In genomic region chr1:202553560-202554038, GRCh38 we compare ENCODE assay signal across 10 cellular contexts.
DNase-seq lines count a peak whose midpoint lies in the region; ATAC-seq, FAIRE-seq and TF ChIP-seq lines count a peak whose summit lies in the region.
"Had no signal": no experiment of that assay in that cellular context is flagged by ENCODE, and none has a peak within 500 bp of the region (broad histone marks: within the 10 kb centered on the region; RNA-seq: fewer than 3 reads in every experiment).

No MANE protein-coding gene starts in this region.

- no peak overlapping the region for H2AK5ac ChIP-seq in mesenchymal stem cell (ENCODE audit: low read length, severe bottlenecking)

- H2AFZ ChIP-seq in mesenchymal stem cell (ENCODE audit: low read depth, low read length), result no peak overlapping the region

- no peaks in the 10 kb centered on the region for H3K36me3 ChIP-seq in WERI-Rb-1
- H3K36me3 ChIP-seq in mesenchymal stem cell (ENCODE audit: control insufficient read depth in 1 of 2, insufficient read depth in 2 of 2, low read depth in 1 of 2, low read length in 2 of 2), result no peaks in the 10 kb centered on the region

- ATAC-seq in HG02840 (IDR thresholded peaks at IDR 0.05; ENCODE audit: low FRiP score, unreplicated experiment), result peak; percentile 56
- ATAC-seq: activated CD8-positive, alpha-beta T cell treated with anti-CD3 and anti-CD28 coated beads, Interleukin-2, amount 10 ng/mL, durations not matched to agents 7 days and 5 days had no signal

- H3K4ac ChIP-seq in mesenchymal stem cell (ENCODE audit: low read depth in 1 of 2, low read length in 2 of 2), result no peak overlapping the region

- peak; percentile 19 for DNase-seq in A172 (ENCODE audit: low spot score)
- peak; percentile 48 for DNase-seq in WERI-Rb-1
- DNase-seq in mesenchymal stem cell, result peak; percentile 74
- no peak for DNase-seq in posterior vena cava (ENCODE audit: low spot score)
- no peak for DNase-seq in dorsolateral prefrontal cortex
- DNase-seq in stimulated activated CD8-positive, alpha-beta memory T cell treated with anti-CD3 and anti-CD28 coated beads, Interleukin-4, amount 100 ng/mL, for 48 hours, result no peak
- no peak for DNase-seq in D721Med (ENCODE audit: insufficient read length, low spot score)
- DNase-seq: activated CD8-positive, alpha-beta T cell treated with anti-CD3 and anti-CD28 coated beads, Interleukin-2, amount 10 ng/mL, durations not matched to agents 7 days and 5 days; NCI-H146 had no signal

- H4K91ac ChIP-seq in mesenchymal stem cell (ENCODE audit: low read length), result no peak overlapping the region

- H3K18ac ChIP-seq in mesenchymal stem cell (ENCODE audit: low read depth in 1 of 2, low read length in 2 of 2), result peak overlapping the region in 1 of 2 experiments; percentile 62

- H3K4me3 ChIP-seq in WERI-Rb-1 (ENCODE audit: low read depth, low read length) (no peak overlapping the region), mesenchymal stem cell (ENCODE audit: insufficient read depth in 1 of 2, low read depth in 1 of 2, low read length in 2 of 2) (no peak overlapping the region), dorsolateral prefrontal cortex (no peak overlapping the region)

- peak overlapping the region; percentile 14 for H3K9ac ChIP-seq in mesenchymal stem cell (ENCODE audit: low read length)

- H2BK120ac ChIP-seq in mesenchymal stem cell (ENCODE audit: low read depth, low read length), result no peak overlapping the region

- no peak for TF ChIP-seq CTCF in WERI-Rb-1 (IDR thresholded peaks at IDR 0.05; ENCODE audit: low read depth, low read length)
- no peak for TF ChIP-seq CTCF in dorsolateral prefrontal cortex (IDR thresholded peaks at IDR 0.05 in 54 of 56, conservative IDR thresholded peaks at IDR 0.05 in 2 of 56; ENCODE audit: low read depth in 1 of 56, partially characterized antibody in 56 of 56)
- TF ChIP-seq CTCF in D721Med (IDR thresholded peaks at IDR 0.05; ENCODE audit: insufficient read depth, missing control alignments), result no peak

- H3K27me3 ChIP-seq in WERI-Rb-1 (ENCODE audit: insufficient read depth, low read depth, severe bottlenecking), result no peaks in the 10 kb centered on the region
- no peaks in the 10 kb centered on the region for H3K27me3 ChIP-seq in mesenchymal stem cell (ENCODE audit: control insufficient read depth in 1 of 2, insufficient read depth in 1 of 2, low read length in 2 of 2)
- H3K27me3 ChIP-seq in dorsolateral prefrontal cortex, result no peaks in the 10 kb centered on the region

- no peaks in the 10 kb centered on the region for H3K4me1 ChIP-seq in mesenchymal stem cell (ENCODE audit: control insufficient read depth, insufficient read depth, low read depth, low read length)

- no peak overlapping the region for H3K23ac ChIP-seq in mesenchymal stem cell (ENCODE audit: low read length in 2 of 2)

- no peak for FAIRE-seq in D721Med (lab: Jason Lieb, UNC)

- no peak overlapping the region for H3K4me2 ChIP-seq in mesenchymal stem cell (ENCODE audit: low read length, poor library complexity, severe bottlenecking)

- H2BK12ac ChIP-seq in mesenchymal stem cell (ENCODE audit: low read length in 2 of 2), result no peak overlapping the region

- H3K9me3 ChIP-seq in WERI-Rb-1 (ENCODE audit: severe bottlenecking) (no peaks in the 10 kb centered on the region), mesenchymal stem cell (ENCODE audit: control insufficient read depth, low read length) (no peaks in the 10 kb centered on the region)

- no peak overlapping the region for H3K14ac ChIP-seq in mesenchymal stem cell (ENCODE audit: low read length in 2 of 2)

- 78% methylated on average over 2 of the region's 3 CpGs for WGBS in mesenchymal stem cell

- intact Hi-C loops in posterior vena cava (cut with DNase I), result no loop called here
- intact Hi-C loops in dorsolateral prefrontal cortex (cut with DNase I), result no loop called here

- no peak overlapping the region for H2BK5ac ChIP-seq in mesenchymal stem cell (ENCODE audit: low read depth, low read length, poor library complexity, severe bottlenecking)

- H2BK15ac ChIP-seq in mesenchymal stem cell (ENCODE audit: low read depth, poor library complexity, severe bottlenecking), result no peak overlapping the region

- H3K79me1 ChIP-seq in mesenchymal stem cell (replicated peaks; ENCODE audit: low read length, poor library complexity, severe bottlenecking), result peaks cover 2% of the 10 kb centered on the region

- H3K27ac ChIP-seq in WERI-Rb-1 (no peak overlapping the region), mesenchymal stem cell (ENCODE audit: low read length, poor library complexity, severe bottlenecking) (no peak overlapping the region), dorsolateral prefrontal cortex (peak overlapping the region in 12 of 59 donors; percentile 5 to 59 (median 28))

- no peak overlapping the region for H4K8ac ChIP-seq in mesenchymal stem cell (ENCODE audit: low read length)

Comparison
In these comparisons a context has a peak if more than half of its experiments do, and no peak if none do; other contexts are left out.
1. DNase-seq: peak in A172 (single experiment), WERI-Rb-1 (single experiment) and mesenchymal stem cell (single experiment); none in posterior vena cava (single experiment), dorsolateral prefrontal cortex (0 of 10), stimulated activated CD8-positive, alpha-beta memory T cell treated with anti-CD3 and anti-CD28 coated beads, Interleukin-4, amount 100 ng/mL, for 48 hours (single experiment) and D721Med (single experiment).